7 cellular contexts compared by ENCODE assay signal in genomic region chr13:94620286-94620896, GRCh38. TPM values are rescaled to one million over a fixed set of nuclear protein-coding genes. Genes with fewer than 3 reads are reported as not detected.
A peak's percentile ranks its signal among the peaks of the same experiment; 100 is the strongest.
DNase-seq lines count a peak whose midpoint lies in the region; ATAC-seq and TF ChIP-seq lines count a peak whose summit lies in the region.

No MANE protein-coding gene starts in this region.

- H3K4me1 Mint-ChIP-seq in neural crest cell, result no peaks in the 10 kb centered on the region

- ATAC-seq in GM19043 (IDR thresholded peaks at IDR 0.05; ENCODE audit: low read depth, unreplicated experiment) (peak; percentile 72), HG03175 (IDR thresholded peaks at IDR 0.05; ENCODE audit: unreplicated experiment) (peak; percentile 90)

- no peaks in the 10 kb centered on the region for H3K9me3 Mint-ChIP-seq in neural crest cell

- no peaks in the 10 kb centered on the region for H3F3A ChIP-seq in DOHH2 (ENCODE audit: control insufficient read depth, insufficient read depth)

- H3K27me3 ChIP-seq in DOHH2 (ENCODE audit: control insufficient read depth, low read length), result no peaks in the 10 kb centered on the region

- no peak overlapping the region for H3K4me3 ChIP-seq in DOHH2 (ENCODE audit: low read length)

- H3K27me3 Mint-ChIP-seq in neural crest cell (ENCODE audit: low read depth), result no peaks in the 10 kb centered on the region

- TF ChIP-seq CTCF in DOHH2 (IDR thresholded peaks at IDR 0.05; ENCODE audit: low read depth, low read length, poor library complexity, severe bottlenecking) (peak; percentile 75), neural crest cell (conservative IDR thresholded peaks at IDR 0.05) (peak; percentile 91)

- no peaks in the 10 kb centered on the region; the same call in 1 of the 2 replicates for H4K20me1 ChIP-seq in DOHH2 (ENCODE audit: control insufficient read depth, insufficient read depth, low read depth, low read length)

- no peak overlapping the region for H3K27ac ChIP-seq in DOHH2 (ENCODE audit: low read depth, low read length)

- no peaks in the 10 kb centered on the region for H3K79me2 ChIP-seq in DOHH2 (ENCODE audit: control insufficient read depth, low read length)

- H3K36me3 ChIP-seq in DOHH2 (ENCODE audit: control insufficient read depth, low read length), result peaks cover 42% of the 10 kb centered on the region

- no peaks in the 10 kb centered on the region for H3K4me1 ChIP-seq in DOHH2 (ENCODE audit: control insufficient read depth, low read length)

- H3K27ac Mint-ChIP-seq in neural crest cell (ENCODE audit: unreplicated experiment), result no peak overlapping the region

- no peaks in the 10 kb centered on the region for H3K9me3 ChIP-seq in DOHH2 (ENCODE audit: control insufficient read depth, insufficient read depth, low read length)

- H3K4me2 ChIP-seq in DOHH2 (ENCODE audit: low read length), result no peak overlapping the region

- H3K4me3 Mint-ChIP-seq in neural crest cell, result no peak overlapping the region

- peaks cover 12% of the 10 kb centered on the region for H3K36me3 Mint-ChIP-seq in neural crest cell (ENCODE audit: low read depth)

- H3K9me2 ChIP-seq in DOHH2 (replicated peaks; ENCODE audit: control insufficient read depth, low read length), result no peaks in the 10 kb centered on the region

- DNase-seq in NCI-H774 (lab: John Stamatoyannopoulos, UW) (peak; percentile 39), cerebellar cortex (ENCODE audit: low spot score) (peak; percentile 54), neural crest cell (ENCODE audit: low read depth, low spot score) (peak; percentile 22), SIG-M5 (lab: John Stamatoyannopoulos, UW) (no peak)

RNA-seq across cellular contexts. Expression of gene GPR180, which starts 18.7 kb away (rescaled TPM):
- 6.6 TPM in 2 replicates for total RNA-seq in neural crest cell

RNA-seq across cellular contexts. Expression of gene TGDS, which starts 24.4 kb away (rescaled TPM):
- 10.0 and 10.5 TPM in 2 replicates for total RNA-seq in neural crest cell
